ENCODE assay signal across 8 cellular contexts in genomic region chr1:85201340-85202091, GRCh38. TPM values are rescaled to one million over a fixed set of nuclear protein-coding genes. Genes with fewer than 3 reads are reported as not detected.
DNase-seq lines count a peak whose midpoint lies in the region; ATAC-seq, FAIRE-seq and TF ChIP-seq lines count a peak whose summit lies in the region.

No MANE protein-coding gene starts in this region.

- no peaks in the 10 kb centered on the region for H3K27me3 Mint-ChIP-seq in activated naive CD4-positive, alpha-beta T cell treated with anti-CD3 and anti-CD28 coated beads for 36 hours (ENCODE audit: low read depth)

- H3K4me3 ChIP-seq in RWPE2 (ENCODE audit: severe bottlenecking): peak overlapping the region; percentile 87
- peak overlapping the region; percentile 89 for H3K4me3 ChIP-seq in osteoblast (ENCODE audit: insufficient read depth, low read length)
- H3K4me3 ChIP-seq in thyroid gland (replicated peaks in 1 of 3): peak overlapping the region; percentile 65 to 80 (median 72)

- peak; percentile 66 to 87 for TF ChIP-seq POLR2A in thyroid gland (IDR thresholded peaks at IDR 0.05)

- peak overlapping the region; percentile 96 for H2AFZ ChIP-seq in osteoblast (ENCODE audit: low read length)

- CTCF ChIA-PET in activated naive CD4-positive, alpha-beta T cell treated with anti-CD3 and anti-CD28 coated beads for 36 hours (lab: Charles Lee): interaction anchor here (0.8 to 1.5 kb wide), 3 partner anchors 10 to 257 kb away, joined by 3 to 5 read pairs (median 4); no protein-coding TSS in a partner anchor

- H3K27ac Mint-ChIP-seq in activated naive CD4-positive, alpha-beta T cell treated with anti-CD3 and anti-CD28 coated beads for 36 hours: peak overlapping the region; percentile 89

- H3K4me1 ChIP-seq in RWPE2 (ENCODE audit: insufficient read depth, poor library complexity, severe bottlenecking): peaks cover 29% of the 10 kb centered on the region
- H3K4me1 ChIP-seq in osteoblast (ENCODE audit: insufficient read depth, low read length): peaks cover 39% of the 10 kb centered on the region
- peaks cover 0 to 11% of the 10 kb centered on the region in 2 donors for H3K4me1 ChIP-seq in thyroid gland

- H3K27ac ChIP-seq in RWPE2 (ENCODE audit: poor library complexity, severe bottlenecking): peak overlapping the region; percentile 72
- H3K27ac ChIP-seq in osteoblast (ENCODE audit: low read depth, low read length): peak overlapping the region; percentile 59
- H3K27ac ChIP-seq in thyroid gland: peak overlapping the region; percentile 95 to 97 (median 95)

- H3K9me3 ChIP-seq in RWPE2 (ENCODE audit: severe bottlenecking) (no peaks in the 10 kb centered on the region), osteoblast (ENCODE audit: low read depth, low read length) (no peaks in the 10 kb centered on the region), thyroid gland (no peaks in the 10 kb centered on the region)

- peak overlapping the region; percentile 98 for H3K4me3 Mint-ChIP-seq in activated naive CD4-positive, alpha-beta T cell treated with anti-CD3 and anti-CD28 coated beads for 36 hours

- peaks cover 29% of the 10 kb centered on the region for H3K4me1 Mint-ChIP-seq in activated naive CD4-positive, alpha-beta T cell treated with anti-CD3 and anti-CD28 coated beads for 36 hours (ENCODE audit: low read depth)

- WGBS in thyroid gland, 2 donors: 0% methylated on average over 17 to 23 of the region's 81 CpGs

- H3K27me3 ChIP-seq in RWPE2 (ENCODE audit: insufficient read depth, poor library complexity, severe bottlenecking): no peaks in the 10 kb centered on the region
- no peaks in the 10 kb centered on the region for H3K27me3 ChIP-seq in osteoblast (ENCODE audit: insufficient read depth, low read length)
- no peaks in the 10 kb centered on the region for H3K27me3 ChIP-seq in thyroid gland

- intact Hi-C loops in activated naive CD4-positive, alpha-beta T cell treated with anti-CD3 and anti-CD28 coated beads for 36 hours (cut with micrococcal nuclease): loop anchor here (1.0 to 10.0 kb wide), 14 partner anchors 53 to 1193 kb away; partner anchors contain the start of genes BCL10, C1orf52, CTBS and GNG5
- intact Hi-C loops in thyroid gland (cut with DNase I): loop anchor here (5.0 kb wide), 1 partner anchor 56 kb away; the partner anchor contains the start of gene C1orf52

- H3K79me2 ChIP-seq in osteoblast (ENCODE audit: insufficient read depth, low read length): peaks cover 10% of the 10 kb centered on the region

- no peak for FAIRE-seq in GM19239 (lab: Jason Lieb, UNC)

- peaks cover 8% of the 10 kb centered on the region for H3K36me3 Mint-ChIP-seq in activated naive CD4-positive, alpha-beta T cell treated with anti-CD3 and anti-CD28 coated beads for 36 hours (ENCODE audit: low read depth)

- no peak for TF ChIP-seq CTCF in RWPE2 (IDR thresholded peaks at IDR 0.05; ENCODE audit: poor library complexity, severe bottlenecking)
- no peak for TF ChIP-seq CTCF in osteoblast (IDR thresholded peaks at IDR 0.05; ENCODE audit: extremely low read depth, low read depth, low read length)
- TF ChIP-seq CTCF in thyroid gland (IDR thresholded peaks at IDR 0.05): no peak

- peaks cover 4% of the 10 kb centered on the region for H4K20me1 ChIP-seq in osteoblast (ENCODE audit: insufficient read depth, low read length)

- H3K4me2 ChIP-seq in osteoblast (ENCODE audit: insufficient read depth, low read length): peak overlapping the region; percentile 98

- DNase-seq in Ammon's horn (ENCODE audit: low spot score): peak; percentile 25
- peak; percentile 44 for DNase-seq in GM19239 (ENCODE audit: insufficient read length, low spot score)
- DNase-seq in RWPE2 (ENCODE audit: low spot score): peak; percentile 71
- DNase-seq in activated naive CD4-positive, alpha-beta T cell treated with anti-CD3 and anti-CD28 coated beads for 36 hours: peak; percentile 68
- DNase-seq in glomerular visceral epithelial cell (ENCODE audit: extremely low spot score): peak; percentile 74
- peak; percentile 96 for DNase-seq in osteoblast (ENCODE audit: insufficient read length, low spot score, missing footprints)
- peak; percentile 84 for DNase-seq in thyroid gland

- ATAC-seq in HG03378 (IDR thresholded peaks at IDR 0.05; ENCODE audit: unreplicated experiment): peak; percentile 33
- peak; percentile 78 for ATAC-seq in RWPE2 (ENCODE audit: low read depth)

- H3K36me3 ChIP-seq in RWPE2 (ENCODE audit: low read depth) (no peaks in the 10 kb centered on the region), osteoblast (ENCODE audit: insufficient read depth, low read length) (no peaks in the 10 kb centered on the region), thyroid gland (no peaks in the 10 kb centered on the region)

- H3K9me3 Mint-ChIP-seq in activated naive CD4-positive, alpha-beta T cell treated with anti-CD3 and anti-CD28 coated beads for 36 hours: no peaks in the 10 kb centered on the region

RNA-seq across cellular contexts. Expression of gene SYDE2, which starts 0.7 kb away (rescaled TPM):
- 1 to 10 TPM; 4.4 to 5.1 TPM for total RNA-seq in activated naive CD4-positive, alpha-beta T cell treated with anti-CD3 and anti-CD28 coated beads for 36 hours
- total RNA-seq in osteoblast (13.0 and 13.8 TPM in 2 replicates), thyroid gland (10 to 100 TPM; 15.2 to 30.8 (median 20.5) TPM)

RNA-seq across cellular contexts. Expression of gene C1orf52, which starts 57.9 kb away (rescaled TPM):
- total RNA-seq in activated naive CD4-positive, alpha-beta T cell treated with anti-CD3 and anti-CD28 coated beads for 36 hours: 10 to 100 TPM; 28.3 to 29.5 TPM
- total RNA-seq in osteoblast (11.2 and 13.0 TPM in 2 replicates), thyroid gland (10 to 100 TPM in 3 of 4 donors, 1 to 10 TPM in 1; 9.0 to 28.7 (median 17.5) TPM)

Comparison
In these comparisons a context has a peak if more than half of its experiments do, and no peak if none do; other contexts are left out.
1. Peak in every context shown above with its lines: DNase-seq, ATAC-seq, H3K4me3 ChIP-seq and H3K27ac ChIP-seq.
2. DNase-seq: peak in every context shown above with its lines; median percentile 96 in osteoblast; 84 in thyroid gland; 74 in glomerular visceral epithelial cell; 71 in RWPE2; 68 in activated naive CD4-positive, alpha-beta T cell treated with anti-CD3 and anti-CD28 coated beads for 36 hours; 44 in GM19239; 25 in Ammon's horn.